Comparison of ENCODE assay signal across 18 cellular contexts in genomic region chr9:71891557-71892189, GRCh38. TPM values are rescaled to one million over a fixed set of nuclear protein-coding genes. Genes with fewer than 3 reads are reported as not detected.
DNase-seq lines count a peak whose midpoint lies in the region; ATAC-seq and TF ChIP-seq lines count a peak whose summit lies in the region.
"Had no signal": no experiment of that assay in that cellular context is flagged by ENCODE, and none has a peak within 500 bp of the region (broad histone marks: within the 10 kb centered on the region; RNA-seq: fewer than 3 reads in every experiment).

No MANE protein-coding gene starts in this region.

- H3K9me3 Mint-ChIP-seq in mesothelial cell of epicardium: peaks cover 6% of the 10 kb centered on the region

- no peaks in the 10 kb centered on the region for H3K27me3 Mint-ChIP-seq in mesothelial cell of epicardium (ENCODE audit: low read depth)

- ATAC-seq in GM21367 (IDR thresholded peaks at IDR 0.05; ENCODE audit: unreplicated experiment): peak; percentile 42
- peak; percentile 38 for ATAC-seq in HG03521 (IDR thresholded peaks at IDR 0.05; ENCODE audit: unreplicated experiment)
- ATAC-seq: right cardiac atrium, SK-N-SH treated with all-trans-retinoic acid at 6 μM for 48 hours had no signal

- no peak for TF ChIP-seq CTCF in GM10248 (IDR thresholded peaks at IDR 0.05; ENCODE audit: control extremely low read depth, extremely low read depth, low read depth, missing control alignments)
- no peak for TF ChIP-seq CTCF in mesothelial cell of epicardium (IDR thresholded peaks at IDR 0.05; ENCODE audit: unreplicated experiment)

- POLR2A ChIA-PET in GM10248 (lab: Yijun Ruan, JAX): no interaction called here

- peaks cover 2% of the 10 kb centered on the region for H3K36me3 Mint-ChIP-seq in mesothelial cell of epicardium

- no peak overlapping the region for H3K4me3 Mint-ChIP-seq in mesothelial cell of epicardium

- DNase-seq in GM10248 (ENCODE audit: extremely low spot score): peak; percentile 28
- DNase-seq in mesothelial cell of epicardium (ENCODE audit: low spot score in 2 of 2, unreplicated experiment in 2 of 2): no peak
- DNase-seq in SK-N-DZ (ENCODE audit: low spot score): no peak
- DNase-seq in T-helper 2 cell: no peak
- no peak for DNase-seq in middle frontal gyrus (ENCODE audit: extremely low spot score, low spot score)
- DNase-seq in NCI-H82 (lab: John Stamatoyannopoulos, UW): no peak
- DNase-seq: activated CD4-positive, alpha-beta T cell treated with anti-CD3 and anti-CD28 coated beads for 4 hours; foreskin melanocyte; kidney glomerular epithelial cell; MM.1S; NCI-H1694; nucleus accumbens; Peyer's patch; right cardiac atrium; upper lobe of left lung had no signal

- CTCF ChIA-PET in GM10248 (lab: Yijun Ruan, JAX): interaction anchor here (1.1 to 3.3 kb wide), 11 partner anchors 7 to 287 kb away, joined by 3 to 10 read pairs (median 4); no protein-coding TSS in a partner anchor

- peak overlapping the region; percentile 11 for H3K27ac Mint-ChIP-seq in mesothelial cell of epicardium

- peaks cover 20% of the 10 kb centered on the region for H3K4me1 Mint-ChIP-seq in mesothelial cell of epicardium

RNA-seq across cellular contexts. Expression of gene ABHD17B, which starts 19.3 kb away (rescaled TPM):
- 27.0 to 30.3 TPM (median 27.8 TPM) in 3 replicates for total RNA-seq in mesothelial cell of epicardium
- polyA plus RNA-seq in SK-N-DZ (2014; cell fraction: cytosol; rRNA removed): 41.3 and 50.2 TPM in 2 replicates
- polyA plus RNA-seq in SK-N-DZ (2014; cell fraction: nucleus; rRNA removed): 15.6 and 19.0 TPM in 2 replicates

RNA-seq across cellular contexts. Expression of gene C9orf85, which starts 19.8 kb away (rescaled TPM):
- 13.6 to 15.9 TPM (median 15.2 TPM) in 3 replicates for total RNA-seq in mesothelial cell of epicardium
- polyA plus RNA-seq in SK-N-DZ (2014; cell fraction: cytosol; rRNA removed): 16.2 and 24.1 TPM in 2 replicates
- polyA plus RNA-seq in SK-N-DZ (2014; cell fraction: nucleus; rRNA removed): 5.5 and 6.1 TPM in 2 replicates
